ENCODE assay signal across 29 cellular contexts in genomic region chr4:100429616-100430015, GRCh38.
"Had no signal": no experiment of that assay in that cellular context is flagged by ENCODE, and none has a peak within 500 bp of the region (broad histone marks: within the 10 kb centered on the region; RNA-seq: fewer than 3 reads in every experiment).

No MANE protein-coding gene starts in this region.

- ATAC-seq: activated CD8-positive, alpha-beta T cell treated with anti-CD3 and anti-CD28 coated beads for 36 hours; activated T-cell treated with anti-CD3 and anti-CD28 coated beads, Interleukin-2, amount 50 U/mL, for 4 hours; activated T-cell treated with anti-CD3 and anti-CD28 coated beads, Interleukin-2, amount 50 U/mL, for 72 hours; body of pancreas had no signal

- H3K27me3 ChIP-seq: adrenal gland, body of pancreas, brain microvascular endothelial cell, breast epithelium had no signal

- H3K4me1 ChIP-seq: body of pancreas, breast epithelium had no signal

- H3K27ac ChIP-seq: adrenal gland, body of pancreas, brain microvascular endothelial cell, breast epithelium, VCaP had no signal

- H3K9me3 ChIP-seq: adrenal gland, body of pancreas, breast epithelium had no signal

- H3K36me3 ChIP-seq: adrenal gland, brain microvascular endothelial cell, breast epithelium had no signal

- DNase-seq: activated B cell treated with CpG ODN at 0.5 μM for 24 hours; activated CD4-positive, alpha-beta memory T cell treated with anti-CD3 and anti-CD28 coated beads for 36 hours; activated CD4-positive, alpha-beta T cell treated with anti-CD3 and anti-CD28 coated beads for 4 hours; activated CD4-positive, alpha-beta T cell treated with anti-CD3 and anti-CD28 coated beads, Interleukin-2, amount 10 ng/mL, durations not matched to agents 24 days and 14 days; activated CD4-positive, alpha-beta T cell treated with anti-CD3 and anti-CD28 coated beads, Interleukin-2, amount 50 U/mL, for 1 hour; activated CD4-positive, alpha-beta T cell treated with anti-CD3 and anti-CD28 coated beads, Interleukin-2, amount 50 U/mL, for 4 hours; activated CD4-positive, CD25-positive, alpha-beta regulatory T cell treated with anti-CD3 and anti-CD28 coated beads, Interleukin-2, amount 50 U/mL, for 72 hours; activated CD8-positive, alpha-beta memory T cell treated with anti-CD3 and anti-CD28 coated beads, Interleukin-2, amount 50 U/mL, for 4 hours; activated CD8-positive, alpha-beta T cell treated with anti-CD3 and anti-CD28 coated beads for 36 hours; activated effector memory CD4-positive, alpha-beta T cell treated with Interleukin-2 at 50 U/mL for 16 hours; activated gamma-delta T cell; activated naive CD4-positive, alpha-beta T cell treated with anti-CD3 and anti-CD28 coated beads, Interleukin-2, amount 10 ng/mL, durations not matched to agents 7 days and 5 days; activated naive CD4-positive, alpha-beta T cell treated with Interleukin-2 at 50 U/mL for 16 hours; activated T-cell treated with anti-CD3 and anti-CD28 coated beads for 4 hours; activated T-cell treated with anti-CD3 and anti-CD28 coated beads, Interleukin-2, amount 50 U/mL, for 1 hour; activated T-cell treated with anti-CD3 and anti-CD28 coated beads, Interleukin-2, amount 50 U/mL, for 4 hours; activated T-cell treated with anti-CD3 and anti-CD28 coated beads, Interleukin-2, amount 50 U/mL, for 72 hours; adrenal gland; amniotic stem cell; aorta; body of pancreas; brain microvascular endothelial cell; central memory CD4-positive, alpha-beta T cell; T-helper 2 cell; T-helper 9 cell had no signal

- H3K4me3 ChIP-seq: adrenal gland, body of pancreas, breast epithelium had no signal

- FAIRE-seq: astrocyte, TTC549 had no signal
